ENCODE assay signal across 1 cellular context in the genomic region with DNA sequence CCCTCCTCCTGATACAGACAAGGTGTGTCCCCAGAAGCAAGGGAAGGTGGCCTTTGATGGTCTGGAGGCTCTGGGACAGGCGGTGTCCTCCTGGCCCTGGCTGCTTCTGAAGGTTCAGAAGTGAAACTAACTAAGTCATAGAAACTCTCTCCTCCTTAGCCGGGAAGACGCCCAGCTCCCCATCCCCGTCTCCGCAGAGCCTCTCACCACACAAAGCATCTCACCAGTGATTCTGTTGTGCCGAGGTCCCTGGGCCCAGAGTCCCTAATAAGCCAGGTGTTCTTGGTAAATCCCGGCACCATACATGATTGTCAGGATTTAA.
A peak's percentile ranks its signal among the peaks of the same experiment; 100 is the strongest.
TF ChIP-seq lines count a peak whose summit lies in the region.

No MANE protein-coding gene starts in this region.

TF ChIP-seq in GM12878, 131 proteins besides CTCF, POLR2A, EP300 and RAD21:
- TF ChIP-seq IKZF1 (conservative IDR thresholded peaks at IDR 0.05) (peak; percentile 9; the same call in 1 of the 2 replicates), GATAD2B (conservative IDR thresholded peaks at IDR 0.05; ENCODE audit: low read depth) (no peak), NRF1 (conservative IDR thresholded peaks at IDR 0.05; ENCODE audit: low read depth, low read length) (no peak)
- TF ChIP-seq, protein P1, sequence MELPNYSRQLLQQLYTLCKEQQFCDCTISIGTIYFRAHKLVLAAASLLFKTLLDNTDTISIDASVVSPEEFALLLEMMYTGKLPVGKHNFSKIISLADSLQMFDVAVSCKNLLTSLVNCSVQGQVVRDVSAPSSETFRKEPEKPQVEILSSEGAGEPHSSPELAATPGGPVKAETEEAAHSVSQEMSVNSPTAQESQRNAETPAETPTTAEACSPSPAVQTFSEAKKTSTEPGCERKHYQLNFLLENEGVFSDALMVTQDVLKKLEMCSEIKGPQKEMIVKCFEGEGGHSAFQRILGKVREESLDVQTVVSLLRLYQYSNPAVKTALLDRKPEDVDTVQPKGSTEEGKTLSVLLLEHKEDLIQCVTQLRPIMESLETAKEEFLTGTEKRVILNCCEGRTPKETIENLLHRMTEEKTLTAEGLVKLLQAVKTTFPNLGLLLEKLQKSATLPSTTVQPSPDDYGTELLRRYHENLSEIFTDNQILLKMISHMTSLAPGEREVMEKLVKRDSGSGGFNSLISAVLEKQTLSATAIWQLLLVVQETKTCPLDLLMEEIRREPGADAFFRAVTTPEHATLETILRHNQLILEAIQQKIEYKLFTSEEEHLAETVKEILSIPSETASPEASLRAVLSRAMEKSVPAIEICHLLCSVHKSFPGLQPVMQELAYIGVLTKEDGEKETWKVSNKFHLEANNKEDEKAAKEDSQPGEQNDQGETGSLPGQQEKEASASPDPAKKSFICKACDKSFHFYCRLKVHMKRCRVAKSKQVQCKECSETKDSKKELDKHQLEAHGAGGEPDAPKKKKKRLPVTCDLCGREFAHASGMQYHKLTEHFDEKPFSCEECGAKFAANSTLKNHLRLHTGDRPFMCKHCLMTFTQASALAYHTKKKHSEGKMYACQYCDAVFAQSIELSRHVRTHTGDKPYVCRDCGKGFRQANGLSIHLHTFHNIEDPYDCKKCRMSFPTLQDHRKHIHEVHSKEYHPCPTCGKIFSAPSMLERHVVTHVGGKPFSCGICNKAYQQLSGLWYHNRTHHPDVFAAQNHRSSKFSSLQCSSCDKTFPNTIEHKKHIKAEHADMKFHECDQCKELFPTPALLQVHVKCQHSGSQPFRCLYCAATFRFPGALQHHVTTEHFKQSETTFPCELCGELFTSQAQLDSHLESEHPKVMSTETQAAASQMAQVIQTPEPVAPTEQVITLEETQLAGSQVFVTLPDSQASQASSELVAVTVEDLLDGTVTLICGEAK (IDR thresholded peaks at IDR 0.05; ENCODE audit: borderline replicate concordance), result peak; percentile 7; the same call in 1 of the 2 replicates
- TF ChIP-seq, protein P2, sequence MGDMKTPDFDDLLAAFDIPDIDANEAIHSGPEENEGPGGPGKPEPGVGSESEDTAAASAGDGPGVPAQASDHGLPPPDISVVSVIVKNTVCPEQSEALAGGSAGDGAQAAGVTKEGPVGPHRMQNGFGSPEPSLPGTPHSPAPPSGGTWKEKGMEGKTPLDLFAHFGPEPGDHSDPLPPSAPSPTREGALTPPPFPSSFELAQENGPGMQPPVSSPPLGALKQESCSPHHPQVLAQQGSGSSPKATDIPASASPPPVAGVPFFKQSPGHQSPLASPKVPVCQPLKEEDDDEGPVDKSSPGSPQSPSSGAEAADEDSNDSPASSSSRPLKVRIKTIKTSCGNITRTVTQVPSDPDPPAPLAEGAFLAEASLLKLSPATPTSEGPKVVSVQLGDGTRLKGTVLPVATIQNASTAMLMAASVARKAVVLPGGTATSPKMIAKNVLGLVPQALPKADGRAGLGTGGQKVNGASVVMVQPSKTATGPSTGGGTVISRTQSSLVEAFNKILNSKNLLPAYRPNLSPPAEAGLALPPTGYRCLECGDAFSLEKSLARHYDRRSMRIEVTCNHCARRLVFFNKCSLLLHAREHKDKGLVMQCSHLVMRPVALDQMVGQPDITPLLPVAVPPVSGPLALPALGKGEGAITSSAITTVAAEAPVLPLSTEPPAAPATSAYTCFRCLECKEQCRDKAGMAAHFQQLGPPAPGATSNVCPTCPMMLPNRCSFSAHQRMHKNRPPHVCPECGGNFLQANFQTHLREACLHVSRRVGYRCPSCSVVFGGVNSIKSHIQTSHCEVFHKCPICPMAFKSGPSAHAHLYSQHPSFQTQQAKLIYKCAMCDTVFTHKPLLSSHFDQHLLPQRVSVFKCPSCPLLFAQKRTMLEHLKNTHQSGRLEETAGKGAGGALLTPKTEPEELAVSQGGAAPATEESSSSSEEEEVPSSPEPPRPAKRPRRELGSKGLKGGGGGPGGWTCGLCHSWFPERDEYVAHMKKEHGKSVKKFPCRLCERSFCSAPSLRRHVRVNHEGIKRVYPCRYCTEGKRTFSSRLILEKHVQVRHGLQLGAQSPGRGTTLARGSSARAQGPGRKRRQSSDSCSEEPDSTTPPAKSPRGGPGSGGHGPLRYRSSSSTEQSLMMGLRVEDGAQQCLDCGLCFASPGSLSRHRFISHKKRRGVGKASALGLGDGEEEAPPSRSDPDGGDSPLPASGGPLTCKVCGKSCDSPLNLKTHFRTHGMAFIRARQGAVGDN (IDR thresholded peaks at IDR 0.05), result 0 out of 2 replicates have a peak, but pooled peaks have one; percentile 14
